Comparison of ENCODE assay signal across 1 cellular context in the genomic region with DNA sequence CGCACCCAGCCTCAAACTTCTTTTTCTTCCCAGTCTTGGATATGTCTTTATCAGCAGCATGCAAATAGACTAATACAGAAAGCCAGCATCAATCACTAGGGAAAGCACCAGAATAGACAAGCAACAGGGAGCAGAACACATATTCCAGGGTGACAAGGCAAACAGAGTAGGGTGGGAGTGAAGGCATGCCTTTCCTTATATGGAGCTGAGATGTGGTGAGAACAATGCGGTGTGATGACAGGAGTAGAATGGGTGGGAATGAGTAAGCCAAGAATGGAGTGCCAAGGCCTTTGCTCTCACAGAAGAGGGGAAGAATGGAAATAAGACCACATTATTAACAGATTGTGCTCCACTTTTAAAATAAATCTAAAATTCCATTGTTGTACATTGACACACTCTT.
TF ChIP-seq lines count a peak whose summit lies in the region.

No MANE protein-coding gene starts in this region.

TF ChIP-seq in HepG2, 621 proteins besides CTCF, POLR2A, EP300 and RAD21 (continued from another document):
- TF ChIP-seq, protein P1, sequence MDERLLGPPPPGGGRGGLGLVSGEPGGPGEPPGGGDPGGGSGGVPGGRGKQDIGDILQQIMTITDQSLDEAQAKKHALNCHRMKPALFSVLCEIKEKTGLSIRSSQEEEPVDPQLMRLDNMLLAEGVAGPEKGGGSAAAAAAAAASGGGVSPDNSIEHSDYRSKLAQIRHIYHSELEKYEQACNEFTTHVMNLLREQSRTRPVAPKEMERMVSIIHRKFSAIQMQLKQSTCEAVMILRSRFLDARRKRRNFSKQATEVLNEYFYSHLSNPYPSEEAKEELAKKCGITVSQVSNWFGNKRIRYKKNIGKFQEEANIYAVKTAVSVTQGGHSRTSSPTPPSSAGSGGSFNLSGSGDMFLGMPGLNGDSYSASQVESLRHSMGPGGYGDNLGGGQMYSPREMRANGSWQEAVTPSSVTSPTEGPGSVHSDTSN (CRISPR knock-in tag; IDR thresholded peaks at IDR 0.05): no peak
